In the genomic region with DNA sequence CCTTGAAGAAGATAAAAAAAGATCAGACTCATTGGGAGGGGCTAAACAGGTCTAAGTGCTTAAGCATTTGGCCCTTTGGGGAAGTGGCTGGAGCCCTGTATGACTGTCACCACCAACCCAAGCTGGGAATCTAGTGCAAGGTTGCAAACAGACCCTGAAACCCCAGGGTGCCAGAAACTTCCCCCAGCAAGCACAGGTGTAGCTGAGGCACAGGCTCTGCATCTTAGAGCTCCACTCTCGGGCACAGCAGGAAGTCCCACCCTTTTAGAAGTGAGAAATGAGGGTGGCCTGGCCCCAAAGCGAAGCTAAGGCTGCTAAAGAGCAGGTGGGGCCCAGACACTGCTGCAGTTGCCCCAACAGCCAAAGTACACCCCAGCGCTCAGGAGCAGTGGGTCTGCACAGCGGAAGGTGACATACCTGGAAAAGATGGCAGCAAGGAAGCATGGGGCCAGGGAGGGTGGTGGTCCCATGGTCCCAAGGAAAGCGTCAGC, we compare ENCODE assay signal across 11 cellular contexts. TPM values are rescaled to one million over a fixed set of nuclear protein-coding genes. Genes with fewer than 3 reads are reported as not detected.
DNase-seq lines count a peak whose midpoint lies in the region; ATAC-seq and TF ChIP-seq lines count a peak whose summit lies in the region.
"Had no signal": no experiment of that assay in that cellular context is flagged by ENCODE, and none has a peak within 500 bp of the region (broad histone marks: within the 10 kb centered on the region; RNA-seq: fewer than 3 reads in every experiment).

No MANE protein-coding gene starts in this region.

- H3K9me3 Mint-ChIP-seq in IgD-negative memory B cell: no peaks in the 10 kb centered on the region
- no peaks in the 10 kb centered on the region for H3K9me3 Mint-ChIP-seq in central memory CD8-positive, alpha-beta T cell
- H3K9me3 Mint-ChIP-seq: activated CD4-positive, alpha-beta T cell treated with anti-CD3 and anti-CD28 coated beads, Interleukin-2, amount 10 ng/mL, durations not matched to agents 7 days and 5 days had no signal

- H3K4me3 Mint-ChIP-seq in IgD-negative memory B cell: peak overlapping the region in 3 of 4 donors; percentile 86 to 91 (median 87)
- H3K4me3 Mint-ChIP-seq in central memory CD8-positive, alpha-beta T cell: peak overlapping the region; percentile 68
- H3K4me3 Mint-ChIP-seq: activated CD4-positive, alpha-beta T cell treated with anti-CD3 and anti-CD28 coated beads, Interleukin-2, amount 10 ng/mL, durations not matched to agents 7 days and 5 days had no signal

- DNase-seq in GM10266 (ENCODE audit: extremely low spot score) (peak; percentile 47), NCI-H1930 (lab: John Stamatoyannopoulos, UW) (no peak), Ammon's horn (ENCODE audit: low spot score) (no peak)
- DNase-seq in central memory CD8-positive, alpha-beta T cell (ENCODE audit: low spot score in 2 of 2): peak in 1 of 2 donors; percentile 41
- DNase-seq: activated CD4-positive, alpha-beta T cell treated with anti-CD3 and anti-CD28 coated beads, Interleukin-2, amount 10 ng/mL, durations not matched to agents 7 days and 5 days; NCI-H2227 treated with DMSO at 0.1 percent for 48 hours had no signal

- peaks cover 2% of the 10 kb centered on the region for H3K36me3 Mint-ChIP-seq in IgD-negative memory B cell
- H3K36me3 Mint-ChIP-seq in central memory CD8-positive, alpha-beta T cell (ENCODE audit: insufficient read depth): peaks cover 4% of the 10 kb centered on the region

- H3K4me1 Mint-ChIP-seq in IgD-negative memory B cell: peaks cover 14 to 20% (median 18%) of the 10 kb centered on the region in 3 donors
- H3K4me1 Mint-ChIP-seq in central memory CD8-positive, alpha-beta T cell: peaks cover 18% of the 10 kb centered on the region

- ATAC-seq in GM21360 (IDR thresholded peaks at IDR 0.05; ENCODE audit: unreplicated experiment) (peak; percentile 52), HG03135 (IDR thresholded peaks at IDR 0.05; ENCODE audit: unreplicated experiment) (no peak), HG02840 (IDR thresholded peaks at IDR 0.05; ENCODE audit: low FRiP score, unreplicated experiment) (no peak)
- ATAC-seq in central memory CD8-positive, alpha-beta T cell (replicated peaks; ENCODE audit: extremely low read depth, poor library complexity, severe bottlenecking): peak; percentile 73
- ATAC-seq: pancreas had no signal

- H3K27ac Mint-ChIP-seq in IgD-negative memory B cell: peak overlapping the region; percentile 87 to 93 (median 88)
- peak overlapping the region; percentile 89 for H3K27ac Mint-ChIP-seq in central memory CD8-positive, alpha-beta T cell (ENCODE audit: low read depth)
- H3K27ac Mint-ChIP-seq: activated CD4-positive, alpha-beta T cell treated with anti-CD3 and anti-CD28 coated beads, Interleukin-2, amount 10 ng/mL, durations not matched to agents 7 days and 5 days had no signal

- H3K27me3 Mint-ChIP-seq in IgD-negative memory B cell: no peaks in the 10 kb centered on the region
- H3K27me3 Mint-ChIP-seq in central memory CD8-positive, alpha-beta T cell: no peaks in the 10 kb centered on the region
- H3K27me3 Mint-ChIP-seq: activated CD4-positive, alpha-beta T cell treated with anti-CD3 and anti-CD28 coated beads, Interleukin-2, amount 10 ng/mL, durations not matched to agents 7 days and 5 days had no signal

- TF ChIP-seq CTCF in GM10266 (IDR thresholded peaks at IDR 0.05; ENCODE audit: control insufficient read depth, insufficient read depth, low read depth, missing control alignments): no peak

RNA-seq across cellular contexts. Expression of gene KDM2A, which starts 5.8 kb away (rescaled TPM):
- polyA plus RNA-seq in IgD-negative memory B cell: 25.1 TPM

RNA-seq across cellular contexts. Expression of gene RHOD, which starts 56.6 kb away (rescaled TPM):
- 0.54 TPM for polyA plus RNA-seq in IgD-negative memory B cell

Comparison
In these comparisons a context has a peak if more than half of its experiments do, and no peak if none do; other contexts are left out.
1. ATAC-seq: peak in GM21360 (single experiment) and central memory CD8-positive, alpha-beta T cell (single experiment); none in HG03135 (single experiment) and HG02840 (single experiment).